In genomic region chr3:39291903-39292329, GRCh38 we compare ENCODE assay signal across 8 cellular contexts. TPM values are rescaled to one million over a fixed set of nuclear protein-coding genes. Genes with fewer than 3 reads are reported as not detected.
DNase-seq lines count a peak whose midpoint lies in the region; ATAC-seq, FAIRE-seq and TF ChIP-seq lines count a peak whose summit lies in the region.

No MANE protein-coding gene starts in this region.

- no peak overlapping the region for H3K9ac ChIP-seq in GM12878 (ENCODE audit: control insufficient read depth, insufficient read depth, low read length)

- in situ Hi-C loops in GM12878 (cut with MboI), result no loop called here

- peak; percentile 86 for TF ChIP-seq CTCF in GM10248 (IDR thresholded peaks at IDR 0.05; ENCODE audit: control extremely low read depth, extremely low read depth, low read depth, missing control alignments)
- peak; percentile 81 to 94 (median 92) for TF ChIP-seq CTCF in GM12878 (IDR thresholded peaks at IDR 0.05 in 2 of 3, conservative IDR thresholded peaks at IDR 0.05 in 1 of 3; ENCODE audit: control insufficient read depth in 2 of 3, extremely low read depth in 1 of 3, insufficient read depth in 1 of 3, low read depth in 3 of 3, low read length in 3 of 3)

- SMC1A ChIA-PET in GM12878 (lab: Charles Lee; ENCODE audit: uncharacterized antibody, unreplicated experiment), result interaction anchor here (0.5 to 20.6 kb wide), 31 partner anchors 13 to 771 kb away, joined by 3 to 648 read pairs (median 4); partner anchors contain the start of genes CX3CR1, RPSA and XIRP1

- TF ChIP-seq RAD21 in GM12878 (IDR thresholded peaks at IDR 0.05; ENCODE audit: insufficient read depth, low read depth, low read length), result peak; percentile 72

- no peak overlapping the region for H3K4me3 ChIP-seq in GM12878

- H2AFZ ChIP-seq in GM12878 (ENCODE audit: control insufficient read depth, low read depth, low read length), result peak overlapping the region; percentile 46

- intact Hi-C loops in GM12878 (cut with micrococcal nuclease; ENCODE audit: unreplicated experiment), result no loop called here

- no peaks in the 10 kb centered on the region for H3K9me3 ChIP-seq in GM12878 (replicated peaks; ENCODE audit: control insufficient read depth, insufficient read depth, low read length)

- no peak overlapping the region for H3K27ac ChIP-seq in GM12878 (ENCODE audit: control insufficient read depth, insufficient read depth)

- H3K4me1 ChIP-seq in GM12878 (ENCODE audit: control insufficient read depth, insufficient read depth, low read length), result peaks cover 45% of the 10 kb centered on the region

- FAIRE-seq in GM12878 (lab: Jason Lieb, UNC), result peak; percentile 73

- no peaks in the 10 kb centered on the region for H3K27me3 ChIP-seq in GM12878 (replicated peaks in 1 of 2; ENCODE audit: control insufficient read depth in 2 of 2, insufficient read depth in 2 of 2, low read length in 1 of 2)

- H3K79me2 ChIP-seq in GM12878 (ENCODE audit: control insufficient read depth, insufficient read depth, low read length), result no peaks in the 10 kb centered on the region

- POLR2A ChIA-PET in GM10248 (lab: Yijun Ruan, JAX) (no interaction called here), GM12878 (lab: Charles Lee) (interaction anchor here (1.2 to 2.7 kb wide), 5 partner anchors 77 to 145 kb away, joined by 3 to 8 read pairs (median 5); partner anchors contain the start of gene XIRP1)

- RAD21 ChIA-PET in GM12878 (lab: Charles Lee; ENCODE audit: unreplicated experiment), result interaction anchor here (1.0 to 12.6 kb wide), 19 partner anchors 24 to 292 kb away, joined by 3 to 456 read pairs (median 5); partner anchors contain the start of genes RPSA and XIRP1

- H3K36me3 ChIP-seq in GM12878 (ENCODE audit: control insufficient read depth in 2 of 2, insufficient read depth in 2 of 2, low read length in 1 of 2), result no peaks in the 10 kb centered on the region

- DNase-seq in GM10248 (ENCODE audit: extremely low spot score) (peak; percentile 69), NAMALWA (ENCODE audit: low spot score) (peak; percentile 80), UCSD-AML1 (lab: John Stamatoyannopoulos, UW; ENCODE audit: unreplicated experiment) (peak; percentile 69), GM12878 (ENCODE audit: low read depth, low spot score) (no peak), iPS DF 4.7 (ENCODE audit: extremely low read depth, low spot score) (peak; percentile 53), DMS79 (lab: John Stamatoyannopoulos, UW) (no peak)
- DNase-seq in stimulated activated CD4-positive, alpha-beta T cell treated with anti-CD3 and anti-CD28 coated beads, Interleukin-15, amount 100 ng/mL, for 1 hour (ENCODE audit: low read depth in 1 of 2, low spot score in 1 of 2), result peak; percentile 51 to 61

- BruUV-seq in GM12878 (replicated peaks; lab: Mats Ljungman, UMichigan), result no TSS peak

- H3K4me2 ChIP-seq in GM12878 (ENCODE audit: control insufficient read depth, insufficient read depth), result no peak overlapping the region

- H4K20me1 ChIP-seq in GM12878 (ENCODE audit: control insufficient read depth, insufficient read depth), result no peaks in the 10 kb centered on the region

- TF ChIP-seq EP300 in GM12878 (IDR thresholded peaks at IDR 0.05; ENCODE audit: borderline replicate concordance in 1 of 2, control insufficient read depth in 1 of 2, low read depth in 2 of 2, low read length in 2 of 2), result no peak

- 0% methylated on average over 5 of the region's 5 CpGs for WGBS in GM12878 (ENCODE audit: insufficient coverage, insufficient replicate concordance, low lambda C conversion rate, missing lambda C conversion rate)

- ATAC-seq in GM12878 (peak; percentile 15), HG02798 (IDR thresholded peaks at IDR 0.05; ENCODE audit: poor library complexity, unreplicated experiment) (no peak)

- no peak for TF ChIP-seq POLR2A in GM12878 (IDR thresholded peaks at IDR 0.05; ENCODE audit: low read depth, low read length)

- CTCF ChIA-PET in GM10248 (lab: Yijun Ruan, JAX) (interaction anchor here (0.6 to 23.0 kb wide), 61 partner anchors 12 to 283 kb away, joined by 3 to 691 read pairs (median 5); partner anchors contain the start of genes CX3CR1, RPSA and XIRP1), GM12878 (lab: Yijun Ruan, JAX) (interaction anchor here (0.7 to 15.1 kb wide), 52 partner anchors 9 to 292 kb away, joined by 3 to 756 read pairs (median 6); partner anchors contain the start of genes CCR8, CX3CR1, RPSA and TTC21A)

TF ChIP-seq in GM12878, 131 proteins besides CTCF, POLR2A, EP300 and RAD21 (continues in another document):
- TF ChIP-seq, protein P1, sequence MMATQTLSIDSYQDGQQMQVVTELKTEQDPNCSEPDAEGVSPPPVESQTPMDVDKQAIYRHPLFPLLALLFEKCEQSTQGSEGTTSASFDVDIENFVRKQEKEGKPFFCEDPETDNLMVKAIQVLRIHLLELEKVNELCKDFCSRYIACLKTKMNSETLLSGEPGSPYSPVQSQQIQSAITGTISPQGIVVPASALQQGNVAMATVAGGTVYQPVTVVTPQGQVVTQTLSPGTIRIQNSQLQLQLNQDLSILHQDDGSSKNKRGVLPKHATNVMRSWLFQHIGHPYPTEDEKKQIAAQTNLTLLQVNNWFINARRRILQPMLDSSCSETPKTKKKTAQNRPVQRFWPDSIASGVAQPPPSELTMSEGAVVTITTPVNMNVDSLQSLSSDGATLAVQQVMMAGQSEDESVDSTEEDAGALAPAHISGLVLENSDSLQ (IDR thresholded peaks at IDR 0.05), result peak; percentile 65
- TF ChIP-seq SMAD1 (IDR thresholded peaks at IDR 0.05; ENCODE audit: low read depth, partially characterized antibody) (no peak), NFIC (IDR thresholded peaks at IDR 0.05; ENCODE audit: low read depth, low read length) (no peak), LARP7 (IDR thresholded peaks at IDR 0.05) (0 out of 2 replicates have a peak, but pooled peaks have one; percentile 18), SIN3A (IDR thresholded peaks at IDR 0.05; ENCODE audit: low read depth, low read length) (no peak), RELA (IDR thresholded peaks at IDR 0.05; ENCODE audit: borderline replicate concordance, partially characterized antibody) (peak; percentile 17), PAX5 (IDR thresholded peaks at IDR 0.05; ENCODE audit: borderline replicate concordance, low read depth, low read length) (0 out of 2 replicates have a peak, but pooled peaks have one; percentile 20), HDAC6 (IDR thresholded peaks at IDR 0.05; ENCODE audit: unreplicated experiment) (no peak), IKZF1 (conservative IDR thresholded peaks at IDR 0.05) (0 out of 2 replicates have a peak, but pooled peaks have one; percentile 22), HDAC2 (IDR thresholded peaks at IDR 0.05) (no peak), EED (IDR thresholded peaks at IDR 0.05; ENCODE audit: low read depth) (0 out of 2 replicates have a peak, but pooled peaks have one; percentile 42), KLF5 (IDR thresholded peaks at IDR 0.05; ENCODE audit: partially characterized antibody) (peak; percentile 21), BHLHE40 (IDR thresholded peaks at IDR 0.05; ENCODE audit: borderline replicate concordance in 1 of 2, low read depth in 2 of 2, low read length in 1 of 2) (peak in 1 of 2 experiments; percentile 59; a peak in 1 of 4 replicates), PAX8 (IDR thresholded peaks at IDR 0.05) (no peak), ZNF384 (IDR thresholded peaks at IDR 0.05; ENCODE audit: borderline replicate concordance, low read depth, low read length) (no peak)

RNA-seq across cellular contexts. Expression of gene CX3CR1, which starts 12.1 kb away (rescaled TPM):
- total RNA-seq in GM12878 (2013; cell fraction: nucleolus; rRNA removed), result not detected in 2 replicates
- total RNA-seq in GM12878 (2014; rRNA removed) (0.11 and 0.16 TPM in 2 replicates), GM12878 (2014; rRNA removed; fragmentation: Illumina TruSeq; extraction: Trizol) (0.09 and 0.18 TPM in 2 replicates), GM12878 (2021) (0.08 and 0.23 TPM in 2 replicates)
- not detected for polyA plus RNA-seq in GM12878 (2011; ENCODE audit: low read depth)
- polyA plus RNA-seq in GM12878 (2011; rRNA removed) (0.45 and 0.53 TPM in 2 replicates), GM12878 (2014; fragmentation: Illumina TruSeq; extraction: Trizol) (0.16 and 0.21 TPM in 2 replicates), GM12878 (2014; fragmentation: Nextera tagmentation; extraction: Ambion mirVana) (under 1 TPM; 0.05 to 0.09 TPM), GM12878 (2014; rRNA removed) (0.09 and 0.12 TPM in 2 replicates), GM12878 (2016; fragmentation: Nextera tagmentation; extraction: Ambion mirVana) (under 1 TPM; 0.09 to 0.53 TPM)
- 0.35 and 0.48 TPM in 2 replicates for polyA plus RNA-seq in GM12878 (2011; cell fraction: cytosol; rRNA removed)
- polyA plus RNA-seq in GM12878 (2011; cell fraction: nucleus; rRNA removed), result 0.28 and 0.31 TPM in 2 replicates
- polyA plus RNA-seq in GM12878 (2012), result not detected in 2 replicates
- polyA minus RNA-seq in GM12878 (2011; rRNA and poly(A)+ RNA removed), result 0.15 and 0.46 TPM in 2 replicates
- not detected in 2 replicates for polyA minus RNA-seq in GM12878 (2011; cell fraction: cytosol; rRNA and poly(A)+ RNA removed)
- 0.10 TPM in 1 of 2 replicates, not detected in the other for polyA minus RNA-seq in GM12878 (2011; cell fraction: nucleus; rRNA and poly(A)+ RNA removed)

RNA-seq across cellular contexts. Expression of gene CCR8, which starts 37.6 kb away (rescaled TPM):
- total RNA-seq in GM12878 (2013; cell fraction: nucleolus; rRNA removed), result 12.0 and 12.7 TPM in 2 replicates
- total RNA-seq in GM12878 (2014; rRNA removed) (17.8 and 19.7 TPM in 2 replicates), GM12878 (2014; rRNA removed; fragmentation: Illumina TruSeq; extraction: Trizol) (17.9 and 18.9 TPM in 2 replicates), GM12878 (2021) (14.4 and 16.9 TPM in 2 replicates)
- 1.2 TPM for polyA plus RNA-seq in GM12878 (2011; ENCODE audit: low read depth)
- polyA plus RNA-seq in GM12878 (2011; rRNA removed) (23.2 and 25.0 TPM in 2 replicates), GM12878 (2014; fragmentation: Illumina TruSeq; extraction: Trizol) (28.8 and 36.6 TPM in 2 replicates), GM12878 (2014; fragmentation: Nextera tagmentation; extraction: Ambion mirVana) (10 to 100 TPM; 11.1 to 13.7 TPM), GM12878 (2014; rRNA removed) (14.2 and 16.7 TPM in 2 replicates), GM12878 (2016; fragmentation: Nextera tagmentation; extraction: Ambion mirVana) (1 to 10 TPM; 5.2 to 8.7 TPM)
- polyA plus RNA-seq in GM12878 (2011; cell fraction: cytosol; rRNA removed), result 17.2 and 29.4 TPM in 2 replicates
- 11.0 and 11.5 TPM in 2 replicates for polyA plus RNA-seq in GM12878 (2011; cell fraction: nucleus; rRNA removed)
- 1.3 and 1.4 TPM in 2 replicates for polyA plus RNA-seq in GM12878 (2012)
- polyA minus RNA-seq in GM12878 (2011; rRNA and poly(A)+ RNA removed), result 51.3 and 62.8 TPM in 2 replicates
- polyA minus RNA-seq in GM12878 (2011; cell fraction: cytosol; rRNA and poly(A)+ RNA removed), result 11.1 and 15.0 TPM in 2 replicates
- 10.2 and 11.2 TPM in 2 replicates for polyA minus RNA-seq in GM12878 (2011; cell fraction: nucleus; rRNA and poly(A)+ RNA removed)

Comparison
In these comparisons a context has a peak if more than half of its experiments do, and no peak if none do; other contexts are left out.
1. DNase-seq: peak in GM10248 (single experiment), NAMALWA (single experiment), UCSD-AML1 (single experiment), iPS DF 4.7 (single experiment) and stimulated activated CD4-positive, alpha-beta T cell treated with anti-CD3 and anti-CD28 coated beads, Interleukin-15, amount 100 ng/mL, for 1 hour (2 of 2); none in GM12878 (single experiment) and DMS79 (single experiment).